In the genomic region with DNA sequence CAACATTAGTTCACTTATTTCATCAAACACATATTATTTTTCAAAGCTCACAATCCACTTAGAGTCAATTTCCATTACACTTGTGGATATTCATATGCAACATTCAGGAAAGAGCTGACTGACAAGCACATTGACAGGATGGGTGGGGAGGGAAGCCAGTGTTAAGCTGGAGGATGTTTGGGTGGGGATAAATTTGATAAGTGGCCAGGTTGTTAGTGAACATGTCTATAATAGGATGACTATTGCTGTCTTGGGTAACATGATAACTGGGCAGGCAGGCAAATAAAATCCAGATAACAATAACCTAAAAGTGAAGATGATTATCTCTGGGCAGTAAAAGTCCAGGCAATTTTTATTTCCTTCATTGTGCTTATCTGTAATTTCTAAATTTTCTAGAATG, we compare ENCODE assay signal across 24 cellular contexts.
DNase-seq lines count a peak whose midpoint lies in the region; ATAC-seq, FAIRE-seq and TF ChIP-seq lines count a peak whose summit lies in the region.
"Had no signal": no experiment of that assay in that cellular context is flagged by ENCODE, and none has a peak within 500 bp of the region (broad histone marks: within the 10 kb centered on the region; RNA-seq: fewer than 3 reads in every experiment).

No MANE protein-coding gene starts in this region.

- no peaks in the 10 kb centered on the region for H3K79me2 ChIP-seq in PC-3 (ENCODE audit: low read length)

- H2BK5ac ChIP-seq in IMR-90 (ENCODE audit: low read depth, low read length, poor library complexity, severe bottlenecking): no peak overlapping the region

- no peak overlapping the region for H2BK20ac ChIP-seq in IMR-90 (ENCODE audit: low read depth, low read length)

- in situ Hi-C loops in IMR-90 (cut with MboI; ENCODE audit: low sequenced_read_pairs): no loop called here

- H3K18ac ChIP-seq in IMR-90 (ENCODE audit: low read depth, low read length): no peak overlapping the region

- peaks cover 11% of the 10 kb centered on the region for H3K9me1 ChIP-seq in IMR-90 (ENCODE audit: insufficient read depth, low read length)

- H3K9me3 ChIP-seq in IMR-90 (ENCODE audit: control insufficient read depth, insufficient read depth, low read length) (no peaks in the 10 kb centered on the region), PC-3 (ENCODE audit: low read length) (no peaks in the 10 kb centered on the region)
- H3K9me3 ChIP-seq: esophagus squamous epithelium, tibial artery had no signal

- no peak overlapping the region for H3K56ac ChIP-seq in IMR-90 (ENCODE audit: extremely low read depth, insufficient read depth, low read length)

- no peak overlapping the region for H3K9ac ChIP-seq in IMR-90 (ENCODE audit: low read depth, low read length)
- no peak overlapping the region for H3K9ac ChIP-seq in PC-3 (ENCODE audit: low read length)

- H3K4me3 ChIP-seq in IMR-90 (ENCODE audit: insufficient read depth, low read depth, low read length) (no peak overlapping the region), PC-3 (ENCODE audit: low read length) (no peak overlapping the region)
- H3K4me3 ChIP-seq: esophagus squamous epithelium, tibial artery had no signal

- 0 out of 2 replicates have a peak overlapping the region, but pooled peaks have one; percentile 4 for H3K14ac ChIP-seq in IMR-90 (replicated peaks; ENCODE audit: low read depth, low read length)

- H3K36me3 Mint-ChIP-seq in activated CD8-positive, alpha-beta memory T cell treated with anti-CD3 and anti-CD28 coated beads, Interleukin-2, amount 10 ng/mL, durations not matched to agents 7 days and 5 days: no peaks in the 10 kb centered on the region
- H3K36me3 Mint-ChIP-seq: CD14-positive monocyte had no signal

- intact Hi-C loops in IMR-90 (cut with micrococcal nuclease) (no loop called here), PC-3 (cut with micrococcal nuclease) (loop anchor here (5.0 kb wide), 2 partner anchors 54 to 69 kb away; no protein-coding TSS in a partner anchor)

- CTCF ChIA-PET in IMR-90 (lab: Yijun Ruan, JAX) (no interaction called here), PC-3 (lab: Charles Lee) (no interaction called here)
- CTCF ChIA-PET in activated CD8-positive, alpha-beta memory T cell treated with anti-CD3 and anti-CD28 coated beads, Interleukin-2, amount 10 ng/mL, durations not matched to agents 7 days and 5 days (lab: Charles Lee): no interaction called here

- no peak overlapping the region; a peak in 1 of 4 replicates for H4K8ac ChIP-seq in IMR-90 (ENCODE audit: low read depth in 2 of 2, low read length in 2 of 2)

- H4K91ac ChIP-seq in IMR-90 (ENCODE audit: insufficient read depth, low read depth, low read length): no peak overlapping the region

- no peak overlapping the region for H2AK9ac ChIP-seq in IMR-90 (replicated peaks; ENCODE audit: low read depth, low read length, poor library complexity)

- no peak overlapping the region for H2BK15ac ChIP-seq in IMR-90 (ENCODE audit: low read depth, low read length)

- H3F3A ChIP-seq in PC-3 (ENCODE audit: low read length, unreplicated experiment): peaks cover 4% of the 10 kb centered on the region

- FAIRE-seq in GM19239 (lab: Jason Lieb, UNC): no peak

- H2AFZ ChIP-seq in IMR-90 (replicated peaks; ENCODE audit: low read length, poor library complexity) (no peak overlapping the region), PC-3 (ENCODE audit: low read length) (no peak overlapping the region)

- 0 out of 2 replicates have a peak overlapping the region, but pooled peaks have one; percentile 35 for H3K4ac ChIP-seq in IMR-90 (ENCODE audit: low read depth, low read length)

- no peak for TF ChIP-seq RAD21 in IMR-90 (IDR thresholded peaks at IDR 0.05; ENCODE audit: low read length)

- no peaks in the 10 kb centered on the region for H3K36me3 ChIP-seq in IMR-90 (ENCODE audit: control insufficient read depth, insufficient read depth, low read length)
- no peaks in the 10 kb centered on the region for H3K36me3 ChIP-seq in PC-3 (ENCODE audit: low read depth, low read length)
- H3K36me3 ChIP-seq: esophagus squamous epithelium, tibial artery had no signal

- no peaks in the 10 kb centered on the region for H3K9me3 Mint-ChIP-seq in activated CD8-positive, alpha-beta memory T cell treated with anti-CD3 and anti-CD28 coated beads, Interleukin-2, amount 10 ng/mL, durations not matched to agents 7 days and 5 days (ENCODE audit: low read depth)
- H3K9me3 Mint-ChIP-seq: activated CD4-positive, alpha-beta memory T cell treated with anti-CD3 and anti-CD28 coated beads, Interleukin-2, amount 10 ng/mL, durations not matched to agents 7 days and 5 days; activated T-cell treated with anti-CD3 and anti-CD28 coated beads, Interleukin-2, amount 50 U/mL, for 24 hours; CD14-positive monocyte; nephron progenitor cell; T-helper 1 cell treated with Interleukin-12 subunit alpha and Interleukin-12 subunit beta and Interleukin-4 antibody, amounts not matched to agents 30 μg/mL and 1 μg/mL, for 36 hours had no signal

- POLR2A ChIA-PET in IMR-90 (lab: Charles Lee; ENCODE audit: unreplicated experiment): no interaction called here
- POLR2A ChIA-PET in PC-3 (lab: Charles Lee; ENCODE audit: unreplicated experiment): no interaction called here

- peak overlapping the region; percentile 56; the same call in 1 of the 2 replicates for H2AK5ac ChIP-seq in IMR-90 (ENCODE audit: low read depth, low read length)

- BruUV-seq in IMR-90 (replicated peaks; lab: Mats Ljungman, UMichigan) (no TSS peak), PC-3 (replicated peaks; lab: Mats Ljungman, UMichigan) (no TSS peak)

- no peak overlapping the region for H3K27ac Mint-ChIP-seq in activated CD8-positive, alpha-beta memory T cell treated with anti-CD3 and anti-CD28 coated beads, Interleukin-2, amount 10 ng/mL, durations not matched to agents 7 days and 5 days
- H3K27ac Mint-ChIP-seq: activated CD4-positive, alpha-beta memory T cell treated with anti-CD3 and anti-CD28 coated beads, Interleukin-2, amount 10 ng/mL, durations not matched to agents 7 days and 5 days; activated T-cell treated with anti-CD3 and anti-CD28 coated beads, Interleukin-2, amount 50 U/mL, for 24 hours; CD14-positive monocyte; nephron progenitor cell; T-helper 1 cell treated with Interleukin-12 subunit alpha and Interleukin-12 subunit beta and Interleukin-4 antibody, amounts not matched to agents 30 μg/mL and 1 μg/mL, for 36 hours had no signal

- 0 out of 2 replicates have a peak overlapping the region, but pooled peaks have one; percentile 75 for H3K23ac ChIP-seq in IMR-90 (ENCODE audit: low read depth, low read length)

- no peaks in the 10 kb centered on the region for H3K79me1 ChIP-seq in IMR-90 (ENCODE audit: low read depth in 1 of 2, low read length in 2 of 2)

- H3K4me1 ChIP-seq in IMR-90 (ENCODE audit: control insufficient read depth, insufficient read depth, low read length): peaks cover 11% of the 10 kb centered on the region; the same call in 1 of the 2 replicates
- peaks cover 50% of the 10 kb centered on the region for H3K4me1 ChIP-seq in PC-3 (ENCODE audit: insufficient read depth, low read length)
- H3K4me1 ChIP-seq: esophagus squamous epithelium, tibial artery had no signal

- H3K27me3 ChIP-seq in IMR-90 (ENCODE audit: control insufficient read depth, insufficient read depth, low read length) (no peaks in the 10 kb centered on the region), PC-3 (ENCODE audit: low read length) (no peaks in the 10 kb centered on the region)
- H3K27me3 ChIP-seq: esophagus squamous epithelium, tibial artery had no signal

- dilution Hi-C loops in IMR-90 (cut with HindIII; ENCODE audit: low sequenced_read_pairs, unreplicated experiment): no loop called here

- peak; percentile 55 for DNase-seq in DMS153 (lab: John Stamatoyannopoulos, UW)
- DNase-seq in IMR-90: no peak
- DNase-seq in PC-3: peak; percentile 52
- DNase-seq in erythroblast (lab: John Stamatoyannopoulos, UW): peak; percentile 79 to 89
- DNase-seq in activated CD8-positive, alpha-beta memory T cell treated with anti-CD3 and anti-CD28 coated beads, Interleukin-2, amount 10 ng/mL, durations not matched to agents 7 days and 5 days: no peak
- no peak for DNase-seq in GM19239 (ENCODE audit: insufficient read length, low spot score)
- no peak for DNase-seq in mesenteric fat pad (ENCODE audit: low spot score)
- DNase-seq in superior temporal gyrus (ENCODE audit: extremely low spot score): no peak
- DNase-seq: activated CD4-positive, alpha-beta memory T cell treated with anti-CD3 and anti-CD28 coated beads, Interleukin-2, amount 10 ng/mL, durations not matched to agents 7 days and 5 days; activated naive CD4-positive, alpha-beta T cell treated with Interleukin-2 at 50 U/mL for 16 hours; activated T-cell treated with anti-CD3 and anti-CD28 coated beads, Interleukin-2, amount 50 U/mL, for 24 hours; amygdala; caudate nucleus; esophagus squamous epithelium; NCI-H187 treated with DMSO at 0.1 percent for 48 hours; NCI-H510A; nephron progenitor cell; SIG-M5; stimulated activated CD4-positive, alpha-beta T cell treated with anti-CD3 and anti-CD28 coated beads, Interleukin-2, amount 100 ng/mL, for 24 hours; stimulated activated naive CD4-positive, alpha-beta T cell treated with Interleukin-2 at 50 U/mL for 16 hours; tibial artery had no signal

- H3K4me1 Mint-ChIP-seq in activated CD8-positive, alpha-beta memory T cell treated with anti-CD3 and anti-CD28 coated beads, Interleukin-2, amount 10 ng/mL, durations not matched to agents 7 days and 5 days: peaks cover 6% of the 10 kb centered on the region
- H3K4me1 Mint-ChIP-seq: CD14-positive monocyte had no signal

- H3K27ac ChIP-seq in IMR-90 (ENCODE audit: insufficient read depth, low read length) (no peak overlapping the region), PC-3 (ENCODE audit: low read length) (no peak overlapping the region)
- H3K27ac ChIP-seq: tibial artery had no signal

- H3K4me2 ChIP-seq in IMR-90 (ENCODE audit: low read depth, low read length): no peak overlapping the region
- H3K4me2 ChIP-seq in PC-3 (ENCODE audit: low read length): no peak overlapping the region

- H2BK120ac ChIP-seq in IMR-90 (ENCODE audit: low read depth, low read length): no peak overlapping the region

- no peaks in the 10 kb centered on the region for H3K9me2 ChIP-seq in PC-3 (replicated peaks; ENCODE audit: low read length)

- no peak overlapping the region for H4K5ac ChIP-seq in IMR-90 (ENCODE audit: low read depth, low read length)

- no peak overlapping the region for H3K4me3 Mint-ChIP-seq in activated CD8-positive, alpha-beta memory T cell treated with anti-CD3 and anti-CD28 coated beads, Interleukin-2, amount 10 ng/mL, durations not matched to agents 7 days and 5 days
- H3K4me3 Mint-ChIP-seq: activated CD4-positive, alpha-beta memory T cell treated with anti-CD3 and anti-CD28 coated beads, Interleukin-2, amount 10 ng/mL, durations not matched to agents 7 days and 5 days; activated T-cell treated with anti-CD3 and anti-CD28 coated beads, Interleukin-2, amount 50 U/mL, for 24 hours; CD14-positive monocyte; nephron progenitor cell; T-helper 1 cell treated with Interleukin-12 subunit alpha and Interleukin-12 subunit beta and Interleukin-4 antibody, amounts not matched to agents 30 μg/mL and 1 μg/mL, for 36 hours had no signal

- TF ChIP-seq POLR2A in IMR-90 (IDR thresholded peaks at IDR 0.05; ENCODE audit: low read depth, low read length): no peak
- no peak for TF ChIP-seq POLR2A in erythroblast (IDR thresholded peaks at IDR 0.05; ENCODE audit: low read length)

- peaks cover 4% of the 10 kb centered on the region for H3K27me3 Mint-ChIP-seq in activated CD8-positive, alpha-beta memory T cell treated with anti-CD3 and anti-CD28 coated beads, Interleukin-2, amount 10 ng/mL, durations not matched to agents 7 days and 5 days
- H3K27me3 Mint-ChIP-seq: activated CD4-positive, alpha-beta memory T cell treated with anti-CD3 and anti-CD28 coated beads, Interleukin-2, amount 10 ng/mL, durations not matched to agents 7 days and 5 days; activated T-cell treated with anti-CD3 and anti-CD28 coated beads, Interleukin-2, amount 50 U/mL, for 24 hours had no signal

- ATAC-seq in IMR-90 (ENCODE audit: low read depth) (no peak), PC-3 (peak; percentile 34)
- no peak for ATAC-seq in activated CD8-positive, alpha-beta memory T cell treated with anti-CD3 and anti-CD28 coated beads, Interleukin-2, amount 10 ng/mL, durations not matched to agents 7 days and 5 days
- ATAC-seq: left lobe of liver had no signal

- TF ChIP-seq CTCF in IMR-90 (conservative IDR thresholded peaks at IDR 0.05; ENCODE audit: low read depth, low read length) (no peak), PC-3 (conservative IDR thresholded peaks at IDR 0.05; ENCODE audit: low read depth, low read length) (no peak)

- H4K20me1 ChIP-seq in IMR-90 (ENCODE audit: insufficient read depth, low read length) (no peaks in the 10 kb centered on the region), PC-3 (ENCODE audit: low read length) (no peaks in the 10 kb centered on the region)

Comparison
In these comparisons a context has a peak if more than half of its experiments do, and no peak if none do; other contexts are left out.
1. DNase-seq: peak in DMS153 (single experiment), PC-3 (single experiment) and erythroblast (2 of 2); none in IMR-90 (single experiment), activated CD8-positive, alpha-beta memory T cell treated with anti-CD3 and anti-CD28 coated beads, Interleukin-2, amount 10 ng/mL, durations not matched to agents 7 days and 5 days (single experiment), GM19239 (single experiment), mesenteric fat pad (single experiment) and superior temporal gyrus (single experiment).